8 cellular contexts compared by ENCODE assay signal in genomic region chr6:48111143-48111506, GRCh38. TPM values are rescaled to one million over a fixed set of nuclear protein-coding genes. Genes with fewer than 3 reads are reported as not detected.
DNase-seq lines count a peak whose midpoint lies in the region; ATAC-seq and TF ChIP-seq lines count a peak whose summit lies in the region.

Gene PTCHD4, minus strand, starts transcription at chr6:48111197. Its CDS starts 42,240 bp downstream, at chr6:48068957.

- H3K27me3 ChIP-seq in PC-3 (ENCODE audit: low read length): no peaks in the 10 kb centered on the region

- no peak within 1 kb of the TSS for H2AFZ ChIP-seq in PC-3 (ENCODE audit: low read length)

- no peaks in the 10 kb centered on the region for H3K79me2 ChIP-seq in PC-3 (ENCODE audit: low read length)

- H3F3A ChIP-seq in PC-3 (ENCODE audit: low read length, unreplicated experiment): no peaks in the 10 kb centered on the region

- TF ChIP-seq CTCF in PC-3 (conservative IDR thresholded peaks at IDR 0.05; ENCODE audit: low read depth, low read length) (no peak), fibroblast of mammary gland (conservative IDR thresholded peaks at IDR 0.05; ENCODE audit: control insufficient read depth, insufficient read depth, low read depth, low read length) (no peak)

- H3K4me3 ChIP-seq in PC-3 (ENCODE audit: low read length): no peak within 1 kb of the TSS
- H3K4me3 ChIP-seq in fibroblast of mammary gland (ENCODE audit: control insufficient read depth, low read depth, low read length): peak within 1 kb of the TSS; percentile 60
- H3K4me3 ChIP-seq in skeletal muscle cell (ENCODE audit: low read depth, low read length): peak within 1 kb of the TSS; percentile 49

- intact Hi-C loops in PC-3 (cut with micrococcal nuclease): no loop called here

- H3K9me3 ChIP-seq in PC-3 (ENCODE audit: low read length): no peaks in the 10 kb centered on the region

- no peak within 1 kb of the TSS for H3K27ac ChIP-seq in PC-3 (ENCODE audit: low read length)

- no peaks in the 10 kb centered on the region for H3K4me1 ChIP-seq in PC-3 (ENCODE audit: insufficient read depth, low read length)

- no peak within 1 kb of the TSS for H3K9ac ChIP-seq in PC-3 (ENCODE audit: low read length)

- no peaks in the 10 kb centered on the region for H3K36me3 ChIP-seq in PC-3 (ENCODE audit: low read depth, low read length)

- H4K20me1 ChIP-seq in PC-3 (ENCODE audit: low read length): no peaks in the 10 kb centered on the region

- no peak within 1 kb of the TSS for H3K4me2 ChIP-seq in PC-3 (ENCODE audit: low read length)

- H3K36me3 Mint-ChIP-seq in activated naive CD4-positive, alpha-beta T cell treated with anti-CD3 and anti-CD28 coated beads, Interleukin-2, amount 50 U/mL, for 72 hours: no peaks in the 10 kb centered on the region

- peak within 1 kb of the TSS in 1 of 2 donors; percentile 72 for H3K27ac Mint-ChIP-seq in activated naive CD4-positive, alpha-beta T cell treated with anti-CD3 and anti-CD28 coated beads, Interleukin-2, amount 50 U/mL, for 72 hours

- no peaks in the 10 kb centered on the region for H3K9me2 ChIP-seq in PC-3 (replicated peaks; ENCODE audit: low read length)

- no peak for ATAC-seq in PC-3
- no peak for ATAC-seq in activated naive CD4-positive, alpha-beta T cell treated with anti-CD3 and anti-CD28 coated beads, Interleukin-2, amount 50 U/mL, for 72 hours

- BruUV-seq in PC-3 (replicated peaks; lab: Mats Ljungman, UMichigan): no TSS peak

- DNase-seq in HEK293T (ENCODE audit: extremely low spot score): peak; percentile 10
- DNase-seq in PC-3: peak; percentile 6
- peak; percentile 69 for DNase-seq in fibroblast of mammary gland (ENCODE audit: low read depth)
- peak; percentile 35 for DNase-seq in skeletal muscle cell (ENCODE audit: low read depth)
- no peak for DNase-seq in 8988T
- no peak for DNase-seq in stimulated activated CD4-positive, alpha-beta T cell treated with anti-CD3 and anti-CD28 coated beads, Interleukin-4, amount 100 ng/mL, for 4 hours
- no peak for DNase-seq in activated naive CD4-positive, alpha-beta T cell treated with anti-CD3 and anti-CD28 coated beads, Interleukin-2, amount 50 U/mL, for 72 hours (ENCODE audit: low spot score in 2 of 2)
- DNase-seq in MV-4-11 (lab: John Stamatoyannopoulos, UW): no peak

- POLR2A ChIA-PET in HEK293T (lab: Yijun Ruan, JAX) (no interaction called here), PC-3 (lab: Charles Lee; ENCODE audit: unreplicated experiment) (no interaction called here)

- H3K9me3 Mint-ChIP-seq in activated naive CD4-positive, alpha-beta T cell treated with anti-CD3 and anti-CD28 coated beads, Interleukin-2, amount 50 U/mL, for 72 hours: no peaks in the 10 kb centered on the region

- CTCF ChIA-PET in HEK293T (lab: Yijun Ruan, JAX) (no interaction called here), PC-3 (lab: Charles Lee) (no interaction called here)

TF ChIP-seq in HEK293T, 16 proteins besides CTCF, POLR2A, EP300 and RAD21:
- TF ChIP-seq ARNT (IDR thresholded peaks at IDR 0.05): no peak
- no peak for TF ChIP-seq CTBP1 (IDR thresholded peaks at IDR 0.05; ENCODE audit: borderline replicate concordance)
- no peak for TF ChIP-seq LEF1 (IDR thresholded peaks at IDR 0.05; ENCODE audit: borderline replicate concordance)
- no peak for TF ChIP-seq ELF4 (IDR thresholded peaks at IDR 0.05)
- no peak for TF ChIP-seq SUZ12 (IDR thresholded peaks at IDR 0.05)
- no peak for TF ChIP-seq L3MBTL2 (conservative IDR thresholded peaks at IDR 0.05)
- TF ChIP-seq FOXA1 (IDR thresholded peaks at IDR 0.05): no peak
- TF ChIP-seq, protein P1, sequence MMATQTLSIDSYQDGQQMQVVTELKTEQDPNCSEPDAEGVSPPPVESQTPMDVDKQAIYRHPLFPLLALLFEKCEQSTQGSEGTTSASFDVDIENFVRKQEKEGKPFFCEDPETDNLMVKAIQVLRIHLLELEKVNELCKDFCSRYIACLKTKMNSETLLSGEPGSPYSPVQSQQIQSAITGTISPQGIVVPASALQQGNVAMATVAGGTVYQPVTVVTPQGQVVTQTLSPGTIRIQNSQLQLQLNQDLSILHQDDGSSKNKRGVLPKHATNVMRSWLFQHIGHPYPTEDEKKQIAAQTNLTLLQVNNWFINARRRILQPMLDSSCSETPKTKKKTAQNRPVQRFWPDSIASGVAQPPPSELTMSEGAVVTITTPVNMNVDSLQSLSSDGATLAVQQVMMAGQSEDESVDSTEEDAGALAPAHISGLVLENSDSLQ (IDR thresholded peaks at IDR 0.05): no peak
- TF ChIP-seq NFRKB (IDR thresholded peaks at IDR 0.05): no peak
- no peak for TF ChIP-seq FOXM1 (IDR thresholded peaks at IDR 0.05; ENCODE audit: borderline replicate concordance)
- TF ChIP-seq BHLHE40 (IDR thresholded peaks at IDR 0.05; ENCODE audit: borderline replicate concordance): no peak
- TF ChIP-seq SP1 (IDR thresholded peaks at IDR 0.05): no peak
- no peak for TF ChIP-seq ZNF384 (IDR thresholded peaks at IDR 0.05)
- no peak for TF ChIP-seq FOXK2 (IDR thresholded peaks at IDR 0.05)
TF ChIP-seq in HEK293T: peak in this region for 0.

RNA-seq across cellular contexts. Expression of gene PTCHD4, which starts in this region (rescaled TPM):
- not detected in 2 replicates for total RNA-seq in PC-3 (2014; rRNA removed)
- total RNA-seq in activated naive CD4-positive, alpha-beta T cell treated with anti-CD3 and anti-CD28 coated beads, Interleukin-2, amount 50 U/mL, for 72 hours: not detected

Comparison
In these comparisons a context has a peak if more than half of its experiments do, and no peak if none do; other contexts are left out.
1. Peak in DNase-seq in PC-3; RNA of the gene not detected or under 1 TPM.
2. DNase-seq: peak in HEK293T (single experiment), fibroblast of mammary gland (single experiment) and skeletal muscle cell (single experiment); none in 8988T (single experiment), stimulated activated CD4-positive, alpha-beta T cell treated with anti-CD3 and anti-CD28 coated beads, Interleukin-4, amount 100 ng/mL, for 4 hours (0 of 2), activated naive CD4-positive, alpha-beta T cell treated with anti-CD3 and anti-CD28 coated beads, Interleukin-2, amount 50 U/mL, for 72 hours (0 of 2) and MV-4-11 (single experiment).